20 cellular contexts compared by ENCODE assay signal in the genomic region with DNA sequence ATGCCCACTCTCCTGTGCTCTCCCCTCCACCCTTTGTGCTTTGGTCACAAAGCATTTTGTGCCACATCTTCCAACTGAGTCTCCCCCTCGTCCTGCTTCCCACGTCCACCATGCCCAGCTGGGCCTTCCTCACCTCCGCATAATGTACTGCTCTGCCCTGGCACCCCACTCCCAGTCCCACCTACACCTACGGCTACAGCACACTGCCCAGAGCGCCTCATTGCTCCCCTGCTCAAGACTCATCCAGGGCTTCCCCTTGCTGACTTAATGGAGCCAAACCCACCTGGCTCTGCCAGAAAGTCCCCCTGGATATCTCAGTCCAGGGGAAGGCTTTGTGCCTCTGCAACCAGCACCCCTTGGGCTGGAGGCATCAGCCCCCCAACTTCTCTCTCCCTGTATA.
A peak's percentile ranks its signal among the peaks of the same experiment; 100 is the strongest.
DNase-seq lines count a peak whose midpoint lies in the region; ATAC-seq and TF ChIP-seq lines count a peak whose summit lies in the region.
"Had no signal": no experiment of that assay in that cellular context is flagged by ENCODE, and none has a peak within 500 bp of the region (broad histone marks: within the 10 kb centered on the region; RNA-seq: fewer than 3 reads in every experiment).

No MANE protein-coding gene starts in this region.

- peak overlapping the region; percentile 98 for H2BK5ac ChIP-seq in trophoblast cell (ENCODE audit: low read depth, low read length, poor library complexity)

- H4K8ac ChIP-seq in trophoblast cell (ENCODE audit: low read depth, low read length): peak overlapping the region; percentile 80

- intact Hi-C loops in upper lobe of right lung (cut with DNase I): no loop called here

- no peak overlapping the region for H3K27ac Mint-ChIP-seq in activated T-cell treated with anti-CD3 and anti-CD28 coated beads, Interleukin-2, amount 50 U/mL, for 24 hours
- peak overlapping the region; percentile 7 for H3K27ac Mint-ChIP-seq in mesothelial cell of epicardium
- H3K27ac Mint-ChIP-seq: CD8-positive, alpha-beta T cell had no signal

- no peak overlapping the region for H4K12ac ChIP-seq in trophoblast cell (ENCODE audit: low read depth, low read length)

- no peaks in the 10 kb centered on the region for H3K27me3 Mint-ChIP-seq in activated T-cell treated with anti-CD3 and anti-CD28 coated beads, Interleukin-2, amount 50 U/mL, for 24 hours
- H3K27me3 Mint-ChIP-seq in mesothelial cell of epicardium (ENCODE audit: low read depth): no peaks in the 10 kb centered on the region

- peaks cover 41% of the 10 kb centered on the region for H3K79me1 ChIP-seq in trophoblast cell (ENCODE audit: low read length)

- peaks cover 29 to 35% of the 10 kb centered on the region in 2 experiments for H3K4me1 ChIP-seq in trophoblast cell (ENCODE audit: control insufficient read depth in 1 of 2, insufficient read depth in 2 of 2, low read length in 2 of 2)
- peaks cover 11% of the 10 kb centered on the region for H3K4me1 ChIP-seq in upper lobe of right lung

- H3K9me3 ChIP-seq in trophoblast cell (ENCODE audit: insufficient read depth, low read depth, low read length) (no peaks in the 10 kb centered on the region), upper lobe of right lung (no peaks in the 10 kb centered on the region)
- H3K9me3 ChIP-seq: Peyer's patch had no signal

- peak overlapping the region; percentile 87 for H2BK120ac ChIP-seq in trophoblast cell (ENCODE audit: insufficient read depth, low read length, poor library complexity)

- H3K23ac ChIP-seq in trophoblast cell (ENCODE audit: low read length): peak overlapping the region; percentile 33

- no peak overlapping the region for H3K4me3 Mint-ChIP-seq in activated T-cell treated with anti-CD3 and anti-CD28 coated beads, Interleukin-2, amount 50 U/mL, for 24 hours
- H3K4me3 Mint-ChIP-seq in mesothelial cell of epicardium: no peak overlapping the region
- H3K4me3 Mint-ChIP-seq: CD8-positive, alpha-beta T cell had no signal

- H3K79me2 ChIP-seq in trophoblast cell (ENCODE audit: control insufficient read depth, insufficient read depth, low read length, poor library complexity): peaks cover 8% of the 10 kb centered on the region

- H2BK12ac ChIP-seq in trophoblast cell (ENCODE audit: low read length): peak overlapping the region; percentile 90

- H3K4me3 ChIP-seq in trophoblast cell (ENCODE audit: low read depth, low read length): no peak overlapping the region
- H3K4me3 ChIP-seq in upper lobe of right lung: no peak overlapping the region
- H3K4me3 ChIP-seq: Peyer's patch had no signal

- no peak overlapping the region for H2AFZ ChIP-seq in trophoblast cell (ENCODE audit: insufficient read depth, low read length, poor library complexity)

- H3K18ac ChIP-seq in trophoblast cell (ENCODE audit: low read length): peak overlapping the region; percentile 95

- ATAC-seq in upper lobe of right lung: no peak
- no peak for ATAC-seq in HG03025 (IDR thresholded peaks at IDR 0.05; ENCODE audit: low FRiP score, unreplicated experiment)
- ATAC-seq: CD8-positive, alpha-beta T cell; HCT116 had no signal

- peak overlapping the region; percentile 83 for H2AK5ac ChIP-seq in trophoblast cell (ENCODE audit: low read length)

- no peaks in the 10 kb centered on the region for H3K36me3 Mint-ChIP-seq in activated T-cell treated with anti-CD3 and anti-CD28 coated beads, Interleukin-2, amount 50 U/mL, for 24 hours (ENCODE audit: low read depth)
- H3K36me3 Mint-ChIP-seq in mesothelial cell of epicardium: no peaks in the 10 kb centered on the region
- H3K36me3 Mint-ChIP-seq: CD8-positive, alpha-beta T cell had no signal

- peak overlapping the region; percentile 25 for H3K9ac ChIP-seq in trophoblast cell (ENCODE audit: low read length)

- no peak for TF ChIP-seq CTCF in mesothelial cell of epicardium (IDR thresholded peaks at IDR 0.05; ENCODE audit: unreplicated experiment)
- TF ChIP-seq CTCF in upper lobe of right lung (IDR thresholded peaks at IDR 0.05): no peak

- H3K27ac ChIP-seq in trophoblast cell (ENCODE audit: low read depth, low read length) (peak overlapping the region; percentile 95), upper lobe of right lung (no peak overlapping the region)
- H3K27ac ChIP-seq: Peyer's patch had no signal

- no peaks in the 10 kb centered on the region for H3K27me3 ChIP-seq in trophoblast cell (ENCODE audit: insufficient read depth, low read length)
- H3K27me3 ChIP-seq in upper lobe of right lung: no peaks in the 10 kb centered on the region
- H3K27me3 ChIP-seq: Peyer's patch had no signal

- peak; percentile 1 for DNase-seq in activated T-cell treated with anti-CD3 and anti-CD28 coated beads, Interleukin-2, amount 50 U/mL, for 24 hours
- no peak for DNase-seq in activated T-cell treated with anti-CD3 and anti-CD28 coated beads, Interleukin-2, amount 50 U/mL, for 1 hour
- DNase-seq in mesothelial cell of epicardium (ENCODE audit: low spot score in 2 of 2, unreplicated experiment in 2 of 2) (no peak), trophoblast cell (no peak), upper lobe of right lung (peak; percentile 51), hepatic stellate cell (ENCODE audit: low spot score) (no peak)
- DNase-seq in effector CD4-positive, alpha-beta T cell: no peak
- DNase-seq: 8988T; C1 segment of cervical spinal cord; CD8-positive, alpha-beta T cell; GOT3; Karpas-422; NCI-H1694 treated with DMSO at 0.1 percent for 48 hours; NCI-H2081 treated with DMSO at 0.1 percent for 48 hours; NCI-H2171 treated with DMSO at 0.1 percent for 48 hours; NCI-H446; NCI-H526 had no signal

- H3K36me3 ChIP-seq in trophoblast cell (ENCODE audit: control insufficient read depth in 1 of 2, insufficient read depth in 2 of 2, low read length in 2 of 2) (no peaks in the 10 kb centered on the region), upper lobe of right lung (no peaks in the 10 kb centered on the region)
- H3K36me3 ChIP-seq: Peyer's patch had no signal

- no peaks in the 10 kb centered on the region for H3K9me3 Mint-ChIP-seq in activated T-cell treated with anti-CD3 and anti-CD28 coated beads, Interleukin-2, amount 50 U/mL, for 24 hours
- no peaks in the 10 kb centered on the region for H3K9me3 Mint-ChIP-seq in mesothelial cell of epicardium
- H3K9me3 Mint-ChIP-seq: CD8-positive, alpha-beta T cell had no signal

- H3K4me1 Mint-ChIP-seq in activated T-cell treated with anti-CD3 and anti-CD28 coated beads, Interleukin-2, amount 50 U/mL, for 24 hours (ENCODE audit: low read depth): peaks cover 3% of the 10 kb centered on the region
- peaks cover 49% of the 10 kb centered on the region for H3K4me1 Mint-ChIP-seq in mesothelial cell of epicardium

- peak overlapping the region; percentile 87 for H4K91ac ChIP-seq in trophoblast cell (ENCODE audit: low read depth, low read length)

- H3K4ac ChIP-seq in trophoblast cell (ENCODE audit: low read depth, low read length): peak overlapping the region; percentile 21

- WGBS in trophoblast cell (ENCODE audit: extremely low coverage, insufficient coverage, insufficient read length): no CpG with 5 or more reads among the region's 5 CpGs

- H3K4me2 ChIP-seq in trophoblast cell (ENCODE audit: low read length): no peak overlapping the region

- H3K14ac ChIP-seq in trophoblast cell (ENCODE audit: low read length): peak overlapping the region; percentile 77

Comparison
In these comparisons a context has a peak if more than half of its experiments do, and no peak if none do; other contexts are left out.
1. DNase-seq: peak in activated T-cell treated with anti-CD3 and anti-CD28 coated beads, Interleukin-2, amount 50 U/mL, for 24 hours (single experiment) and upper lobe of right lung (single experiment); none in activated T-cell treated with anti-CD3 and anti-CD28 coated beads, Interleukin-2, amount 50 U/mL, for 1 hour (single experiment), mesothelial cell of epicardium (0 of 2), trophoblast cell (0 of 2), effector CD4-positive, alpha-beta T cell (single experiment) and hepatic stellate cell (single experiment).